Comparison of ENCODE assay signal across 1 cellular context in genomic region chr19:5112681-5113080, GRCh38.
TF ChIP-seq lines count a peak whose summit lies in the region.

No MANE protein-coding gene starts in this region.

TF ChIP-seq in GM23338, 12 proteins besides CTCF, POLR2A, EP300 and RAD21 (continued from another document):
- no peak for TF ChIP-seq ZNF462 (CRISPR knock-in tag; IDR thresholded peaks at IDR 0.05)
- no peak for TF ChIP-seq NANOG (IDR thresholded peaks at IDR 0.05; ENCODE audit: borderline replicate concordance)
- TF ChIP-seq STAT1 (IDR thresholded peaks at IDR 0.05; ENCODE audit: unreplicated experiment): no peak
- no peak for TF ChIP-seq ZNF114 (CRISPR knock-in tag; IDR thresholded peaks at IDR 0.05)
- no peak for TF ChIP-seq CREB1 (CRISPR knock-in tag; IDR thresholded peaks at IDR 0.05; ENCODE audit: low read depth)
